Comparison of ENCODE assay signal across 19 cellular contexts in the genomic region with DNA sequence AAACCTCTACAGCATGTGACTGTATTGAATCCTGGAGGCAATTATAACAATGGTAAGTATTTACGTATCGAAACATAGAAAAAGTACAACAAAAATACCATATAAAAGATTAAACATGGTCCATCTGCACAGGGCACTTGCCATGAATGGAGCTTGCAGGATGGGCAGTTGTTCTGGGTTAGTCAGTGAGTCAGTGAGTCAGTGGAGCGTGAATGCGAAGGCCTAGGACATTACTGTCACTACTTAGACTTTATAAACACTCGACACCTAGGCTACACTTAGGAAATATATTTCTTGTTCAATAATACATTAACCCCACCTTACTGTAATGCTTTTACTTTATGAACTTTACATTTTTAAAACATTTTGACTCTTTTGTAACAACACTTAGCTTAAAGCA. TPM values are rescaled to one million over a fixed set of nuclear protein-coding genes. Genes with fewer than 3 reads are reported as not detected.
DNase-seq lines count a peak whose midpoint lies in the region; ATAC-seq, FAIRE-seq and TF ChIP-seq lines count a peak whose summit lies in the region.
"Had no signal": no experiment of that assay in that cellular context is flagged by ENCODE, and none has a peak within 500 bp of the region (broad histone marks: within the 10 kb centered on the region; RNA-seq: fewer than 3 reads in every experiment).

No MANE protein-coding gene starts in this region.

- in situ Hi-C loops in Caki2 (cut with HindIII; ENCODE audit: low pct_unique_long_range_greater_than_20kb, low sequenced_read_pairs): no loop called here

- no peaks in the 10 kb centered on the region for H3K4me1 ChIP-seq in spleen
- H3K4me1 ChIP-seq: SJSA1 had no signal

- WGBS in spleen, 5 donors: 95 to 99% (median 96%) methylated on average over 5 of the region's 5 CpGs

- intact Hi-C loops in spleen (cut with DNase I; ENCODE audit: low total_unique reads): no loop called here

- TF ChIP-seq CTCF in spleen (IDR thresholded peaks at IDR 0.05 in 8 of 11, conservative IDR thresholded peaks at IDR 0.05 in 3 of 11): no peak

- H3K36me3 ChIP-seq in spleen: no peaks in the 10 kb centered on the region
- H3K36me3 ChIP-seq: SJSA1 had no signal

- H3K27ac ChIP-seq in spleen: no peak overlapping the region
- H3K27ac ChIP-seq: SJSA1 had no signal

- FAIRE-seq in RCC 7860 (lab: Jason Lieb, UNC) (peak; percentile 90), frontal cortex (lab: Jason Lieb, UNC) (peak; percentile 3)
- FAIRE-seq: GM18507 had no signal

- DNase-seq in Caki2 (ENCODE audit: low read depth) (peak; percentile 31), RCC 7860 (ENCODE audit: low spot score) (peak; percentile 67), frontal cortex (ENCODE audit: low spot score in 2 of 2) (no peak), kidney tubule cell (ENCODE audit: low spot score) (peak; percentile 79), spleen (no peak)
- DNase-seq: DND-41; GDM1; MV-4-11; NCI-H1105 treated with DMSO at 0.1 percent for 48 hours; NCI-H2081; NCI-H2171 treated with DMSO at 0.1 percent for 48 hours; NCI-H446 treated with DMSO at 0.1 percent for 48 hours; NCI-H774; NK-92 treated with Interleukin-12 subunit alpha and Interleukin-12 subunit beta, amount 100 ng/mL, for 24 hours; T-helper 1 cell had no signal

- no peak overlapping the region for H3K4me3 ChIP-seq in spleen
- H3K4me3 ChIP-seq: SJSA1 had no signal

- ATAC-seq in GM18873 (IDR thresholded peaks at IDR 0.05; ENCODE audit: low FRiP score, unreplicated experiment): no peak
- no peak for ATAC-seq in GM21367 (IDR thresholded peaks at IDR 0.05; ENCODE audit: unreplicated experiment)

- H3K9me3 ChIP-seq in spleen: no peaks in the 10 kb centered on the region
- H3K9me3 ChIP-seq: SJSA1 had no signal

- H3K27me3 ChIP-seq in spleen (replicated peaks in 1 of 7): no peaks in the 10 kb centered on the region
- H3K27me3 ChIP-seq: SJSA1 had no signal

- no peak for TF ChIP-seq POLR2A in spleen (IDR thresholded peaks at IDR 0.05)

RNA-seq across cellular contexts. Expression of gene TMTC4, which starts 35.6 kb away (rescaled TPM):
- total RNA-seq in Caki2 (2014; rRNA removed; shearing (Covaris generic); ENCODE audit: low replicate concordance): 19.5 and 35.3 TPM in 2 replicates
- total RNA-seq in frontal cortex: 73.0 TPM
- total RNA-seq in spleen: 10 to 100 TPM in 5 of 7 donors, 1 to 10 TPM in 2; 8.9 to 17.7 (median 14.8) TPM
- polyA plus RNA-seq in spleen: 1 to 10 TPM; 3.7 to 6.9 (median 4.1) TPM

Comparison
In these comparisons a context has a peak if more than half of its experiments do, and no peak if none do; other contexts are left out.
1. DNase-seq: peak in Caki2 (single experiment), RCC 7860 (single experiment) and kidney tubule cell (single experiment); none in frontal cortex (0 of 2) and spleen (single experiment).